In genomic region chr2:165815299-165815698, GRCh38 we compare ENCODE assay signal across 14 cellular contexts. TPM values are rescaled to one million over a fixed set of nuclear protein-coding genes. Genes with fewer than 3 reads are reported as not detected.
A peak's percentile ranks its signal among the peaks of the same experiment; 100 is the strongest.
DNase-seq lines count a peak whose midpoint lies in the region; ATAC-seq and TF ChIP-seq lines count a peak whose summit lies in the region.
"Had no signal": no experiment of that assay in that cellular context is flagged by ENCODE, and none has a peak within 500 bp of the region (broad histone marks: within the 10 kb centered on the region; RNA-seq: fewer than 3 reads in every experiment).

No MANE protein-coding gene starts in this region.

- peaks cover 5% of the 10 kb centered on the region for H3K36me3 Mint-ChIP-seq in endothelial cell (ENCODE audit: low read depth, unreplicated experiment)

- no peak overlapping the region for H3K4me3 Mint-ChIP-seq in endothelial cell (ENCODE audit: unreplicated experiment)
- H3K4me3 Mint-ChIP-seq: activated T-helper 17 cell treated with anti-CD3 and anti-CD28 coated beads, Interleukin-2, amount 50 U/mL, for 72 hours; HFFc6 had no signal

- WGBS in spleen, 5 donors, result 69 to 89% (median 79%) methylated on average over 2 of the region's 2 CpGs

- TF ChIP-seq CTCF in spleen (IDR thresholded peaks at IDR 0.05 in 8 of 11, conservative IDR thresholded peaks at IDR 0.05 in 3 of 11) (no peak), endothelial cell (IDR thresholded peaks at IDR 0.05; ENCODE audit: unreplicated experiment) (no peak)

- peaks cover 6% of the 10 kb centered on the region for H3K4me1 Mint-ChIP-seq in endothelial cell (ENCODE audit: unreplicated experiment)
- H3K4me1 Mint-ChIP-seq: activated T-helper 17 cell treated with anti-CD3 and anti-CD28 coated beads, Interleukin-2, amount 50 U/mL, for 72 hours had no signal

- intact Hi-C loops in spleen (cut with DNase I; ENCODE audit: low total_unique reads), result no loop called here

- no peaks in the 10 kb centered on the region for H3K27me3 ChIP-seq in spleen (replicated peaks in 1 of 7)
- H3K27me3 ChIP-seq: SJSA1 had no signal

- H3K9me3 ChIP-seq in spleen, result no peaks in the 10 kb centered on the region
- H3K9me3 ChIP-seq: SJSA1 had no signal

- no peaks in the 10 kb centered on the region for H3K27me3 Mint-ChIP-seq in endothelial cell (ENCODE audit: unreplicated experiment)
- H3K27me3 Mint-ChIP-seq: activated T-helper 17 cell treated with anti-CD3 and anti-CD28 coated beads, Interleukin-2, amount 50 U/mL, for 72 hours had no signal

- peaks cover 0 to 33% (median 14%) of the 10 kb centered on the region in 6 donors for H3K4me1 ChIP-seq in spleen
- H3K4me1 ChIP-seq: SJSA1 had no signal

- no peaks in the 10 kb centered on the region for H3K9me3 Mint-ChIP-seq in endothelial cell (ENCODE audit: unreplicated experiment)
- H3K9me3 Mint-ChIP-seq: activated T-helper 17 cell treated with anti-CD3 and anti-CD28 coated beads, Interleukin-2, amount 50 U/mL, for 72 hours; HFFc6 had no signal

- H3K36me3 ChIP-seq in spleen, result no peaks in the 10 kb centered on the region
- H3K36me3 ChIP-seq: SJSA1 had no signal

- peak; percentile 10 for DNase-seq in DMS53 (lab: John Stamatoyannopoulos, UW)
- no peak for DNase-seq in DMS53 treated with DMSO at 0.1 percent for 48 hours (lab: John Stamatoyannopoulos, UW; ENCODE audit: unreplicated experiment)
- no peak for DNase-seq in spleen
- no peak for DNase-seq in endothelial cell (ENCODE audit: low spot score)
- DNase-seq in activated CD4-positive, alpha-beta T cell treated with anti-CD3 and anti-CD28 coated beads, Interleukin-2, amount 50 U/mL, for 48 hours, result no peak
- DNase-seq in LoVo (ENCODE audit: low spot score), result no peak
- DNase-seq: HFFc6; KG1; stimulated activated CD4-positive, alpha-beta T cell treated with anti-CD3 and anti-CD28 coated beads, Interleukin-4, amount 100 ng/mL, for 4 hours had no signal

- no peak overlapping the region for H3K4me3 ChIP-seq in spleen
- H3K4me3 ChIP-seq: SJSA1 had no signal

- peak; percentile 41 for ATAC-seq in HG02588 (IDR thresholded peaks at IDR 0.05; ENCODE audit: unreplicated experiment)
- peak; percentile 35 for ATAC-seq in HG03442 (IDR thresholded peaks at IDR 0.05; ENCODE audit: unreplicated experiment)
- ATAC-seq: activated T-helper 17 cell treated with anti-CD3 and anti-CD28 coated beads, Interleukin-2, amount 50 U/mL, for 72 hours had no signal

- no peak for TF ChIP-seq POLR2A in spleen (IDR thresholded peaks at IDR 0.05)

- H3K27ac ChIP-seq in spleen, result peak overlapping the region in 7 of 8 donors; percentile 6 to 67 (median 44)
- H3K27ac ChIP-seq: 22Rv1, SJSA1 had no signal

- no peak overlapping the region for H3K27ac Mint-ChIP-seq in endothelial cell (ENCODE audit: unreplicated experiment)
- H3K27ac Mint-ChIP-seq: activated T-helper 17 cell treated with anti-CD3 and anti-CD28 coated beads, Interleukin-2, amount 50 U/mL, for 72 hours; HFFc6 had no signal

RNA-seq across cellular contexts. Expression of gene GALNT3, which starts 21.3 kb away (rescaled TPM):
- total RNA-seq in spleen (10 to 100 TPM; 25.1 to 58.1 (median 35.4) TPM), endothelial cell (ENCODE audit: unreplicated experiment) (3.6 TPM)
- polyA plus RNA-seq in spleen, result 1 to 10 TPM; 5.6 to 8.2 (median 7.8) TPM
